10 cellular contexts compared by ENCODE assay signal in the genomic region with DNA sequence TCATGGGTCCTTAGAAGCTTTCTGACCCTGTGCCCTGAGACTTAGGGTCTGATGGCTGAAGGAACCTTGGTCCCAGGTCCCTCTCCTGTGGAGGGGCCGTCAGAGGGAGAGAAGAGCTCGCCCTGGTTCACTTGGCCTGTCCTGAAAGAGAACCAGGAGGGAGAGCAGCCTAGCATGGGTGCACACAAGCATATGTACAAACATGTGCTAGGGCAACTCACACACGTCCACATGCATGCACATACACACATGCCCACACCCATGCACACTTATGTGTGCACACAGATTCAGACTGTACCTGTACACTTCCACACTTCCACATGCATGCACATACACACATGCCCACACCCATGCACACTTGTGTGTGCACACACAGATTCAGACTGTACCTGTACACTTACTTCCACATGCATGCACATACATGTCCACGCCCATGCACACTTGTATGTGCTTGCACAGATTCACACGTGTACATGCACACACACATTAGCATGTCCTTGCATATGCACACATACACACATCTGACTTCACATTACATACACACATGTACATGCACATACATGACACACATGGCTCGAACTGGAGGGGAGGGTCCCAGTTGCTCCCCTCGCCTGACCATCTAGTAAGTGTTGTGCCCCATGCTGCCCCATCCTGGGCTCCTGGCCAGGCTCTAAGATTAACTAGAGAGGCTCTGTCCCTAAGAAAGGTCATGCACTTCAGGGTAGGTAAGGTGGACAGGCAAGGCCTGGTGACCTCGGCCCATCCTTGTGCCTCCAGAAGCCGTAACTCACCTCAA.
DNase-seq lines count a peak whose midpoint lies in the region; ATAC-seq and TF ChIP-seq lines count a peak whose summit lies in the region.
"Had no signal": no experiment of that assay in that cellular context is flagged by ENCODE, and none has a peak within 500 bp of the region (broad histone marks: within the 10 kb centered on the region; RNA-seq: fewer than 3 reads in every experiment).

No MANE protein-coding gene starts in this region.

- H3K23ac ChIP-seq in trophoblast cell (ENCODE audit: low read length) (no peak overlapping the region), mesendoderm (ENCODE audit: low read length) (no peak overlapping the region)

- intact Hi-C loops in stomach (cut with DNase I; ENCODE audit: low total_unique reads): no loop called here

- H3K27ac ChIP-seq in MM.1S (ENCODE audit: low read length) (peak overlapping the region; percentile 69; the same call in 1 of the 2 replicates), liver (ENCODE audit: low read depth in 1 of 2, low read length in 2 of 2) (peak overlapping the region; percentile 80 to 84), stomach (peak overlapping the region in 4 of 5 donors; percentile 74 to 88 (median 82)), trophoblast cell (ENCODE audit: low read depth, low read length) (no peak overlapping the region), mesendoderm (ENCODE audit: low read depth, low read length) (no peak overlapping the region)

- H3K36me3 ChIP-seq in MM.1S (replicated peaks; ENCODE audit: insufficient read depth, low read length) (no peaks in the 10 kb centered on the region), liver (ENCODE audit: control insufficient read depth in 4 of 4, insufficient read depth in 3 of 4, low read depth in 1 of 4, low read length in 3 of 4) (no peaks in the 10 kb centered on the region), stomach (no peaks in the 10 kb centered on the region), H7 (replicated peaks; ENCODE audit: control insufficient read depth, insufficient read depth, low read length) (no peaks in the 10 kb centered on the region), trophoblast cell (ENCODE audit: control insufficient read depth in 1 of 2, insufficient read depth in 2 of 2, low read length in 2 of 2) (no peaks in the 10 kb centered on the region), mesendoderm (ENCODE audit: control insufficient read depth, insufficient read depth, low read length) (no peaks in the 10 kb centered on the region)

- H2BK5ac ChIP-seq in trophoblast cell (ENCODE audit: low read depth, low read length, poor library complexity): no peak overlapping the region
- H2BK5ac ChIP-seq in mesendoderm (ENCODE audit: low read length): no peak overlapping the region

- TF ChIP-seq POLR2A in stomach (IDR thresholded peaks at IDR 0.05): no peak

- H2BK12ac ChIP-seq in trophoblast cell (ENCODE audit: low read length): no peak overlapping the region

- H3K27me3 ChIP-seq in MM.1S (replicated peaks; ENCODE audit: insufficient read depth, low read length) (peaks cover 6% of the 10 kb centered on the region; the same call in 1 of the 2 replicates), liver (ENCODE audit: control insufficient read depth in 4 of 4, insufficient read depth in 4 of 4, low read length in 3 of 4) (no peaks in the 10 kb centered on the region), stomach (no peaks in the 10 kb centered on the region), H7 (ENCODE audit: control insufficient read depth, insufficient read depth, low read length) (no peaks in the 10 kb centered on the region), trophoblast cell (ENCODE audit: insufficient read depth, low read length) (no peaks in the 10 kb centered on the region), mesendoderm (ENCODE audit: insufficient read depth, low read length, poor library complexity) (no peaks in the 10 kb centered on the region)

- H2AK5ac ChIP-seq in trophoblast cell (ENCODE audit: low read length) (no peak overlapping the region), mesendoderm (ENCODE audit: low read length) (no peak overlapping the region)

- no peak for DNase-seq in MM.1S
- DNase-seq in activated naive CD4-positive, alpha-beta T cell treated with anti-CD3 and anti-CD28 coated beads, Interleukin-2, amount 50 U/mL, for 72 hours (ENCODE audit: low spot score in 2 of 2): peak; percentile 3 to 40
- DNase-seq in stomach: peak; percentile 20
- DNase-seq in NCI-H2227 (lab: John Stamatoyannopoulos, UW; ENCODE audit: unreplicated experiment): no peak
- DNase-seq in H7: no peak
- no peak for DNase-seq in trophoblast cell
- no peak for DNase-seq in mesendoderm
- DNase-seq: endodermal cell, SK-N-SH had no signal

- no peak for ATAC-seq in activated naive CD4-positive, alpha-beta T cell treated with anti-CD3 and anti-CD28 coated beads, Interleukin-2, amount 50 U/mL, for 72 hours

- no peak for TF ChIP-seq RAD21 in liver (IDR thresholded peaks at IDR 0.05)

- H2BK120ac ChIP-seq in trophoblast cell (ENCODE audit: insufficient read depth, low read length, poor library complexity) (no peak overlapping the region), mesendoderm (ENCODE audit: low read depth, low read length) (no peak overlapping the region)

- no peaks in the 10 kb centered on the region for H3K9me2 ChIP-seq in MM.1S (replicated peaks; ENCODE audit: insufficient read depth, low read length)
- H3K9me2 ChIP-seq: SK-N-SH had no signal

- 92% methylated on average over 9 of the region's 9 CpGs for WGBS in liver
- 91 to 93% (median 92%) methylated on average over 8 to 9 of the region's 9 CpGs for WGBS in stomach, 5 donors
- WGBS in trophoblast cell (ENCODE audit: extremely low coverage, insufficient coverage, insufficient read length): no CpG with 5 or more reads among the region's 9 CpGs
- WGBS in mesendoderm (ENCODE audit: extremely low coverage, insufficient coverage, low lambda C conversion rate): no CpG with 5 or more reads among the region's 9 CpGs

- H3K9ac ChIP-seq in MM.1S (ENCODE audit: low read length): no peak overlapping the region
- peak overlapping the region in 1 of 2 donors; percentile 33 for H3K9ac ChIP-seq in liver (ENCODE audit: low read depth in 1 of 2, low read length in 2 of 2)
- H3K9ac ChIP-seq in trophoblast cell (ENCODE audit: low read length): no peak overlapping the region
- no peak overlapping the region for H3K9ac ChIP-seq in mesendoderm (ENCODE audit: low read length)
- H3K9ac ChIP-seq: SK-N-SH had no signal

- no peaks in the 10 kb centered on the region for H3K36me3 Mint-ChIP-seq in activated naive CD4-positive, alpha-beta T cell treated with anti-CD3 and anti-CD28 coated beads, Interleukin-2, amount 50 U/mL, for 72 hours

- H3K4me1 ChIP-seq in MM.1S (ENCODE audit: low read length) (peaks cover 23% of the 10 kb centered on the region), liver (ENCODE audit: control insufficient read depth in 4 of 4, insufficient read depth in 4 of 4, low read length in 3 of 4) (peaks cover 0 to 3% (median under 1%) of the 10 kb centered on the region in 4 donors), stomach (peaks cover 14 to 66% (median 15%) of the 10 kb centered on the region in 4 donors), trophoblast cell (ENCODE audit: control insufficient read depth in 1 of 2, insufficient read depth in 2 of 2, low read length in 2 of 2) (no peaks in the 10 kb centered on the region), mesendoderm (ENCODE audit: control insufficient read depth, low read depth, low read length) (no peaks in the 10 kb centered on the region)

- H2AFZ ChIP-seq in MM.1S (ENCODE audit: low read length): no peak overlapping the region
- H2AFZ ChIP-seq in trophoblast cell (ENCODE audit: insufficient read depth, low read length, poor library complexity): no peak overlapping the region

- no peaks in the 10 kb centered on the region for H3K9me3 Mint-ChIP-seq in activated naive CD4-positive, alpha-beta T cell treated with anti-CD3 and anti-CD28 coated beads, Interleukin-2, amount 50 U/mL, for 72 hours

- H3K4me3 ChIP-seq in MM.1S (ENCODE audit: low read length) (no peak overlapping the region), liver (ENCODE audit: low read depth in 1 of 3, low read length in 3 of 3) (no peak overlapping the region), stomach (no peak overlapping the region), H7 (ENCODE audit: insufficient read depth, low read depth, low read length) (no peak overlapping the region), trophoblast cell (ENCODE audit: low read depth, low read length) (no peak overlapping the region), mesendoderm (ENCODE audit: low read length) (no peak overlapping the region)

- H3K9me3 ChIP-seq in MM.1S (replicated peaks; ENCODE audit: insufficient read depth, low read length): no peaks in the 10 kb centered on the region
- no peaks in the 10 kb centered on the region for H3K9me3 ChIP-seq in liver (ENCODE audit: control insufficient read depth in 4 of 4, low read length in 3 of 4)
- H3K9me3 ChIP-seq in stomach: no peaks in the 10 kb centered on the region
- peaks cover 59% of the 10 kb centered on the region for H3K9me3 ChIP-seq in trophoblast cell (ENCODE audit: insufficient read depth, low read depth, low read length)
- H3K9me3 ChIP-seq: SK-N-SH had no signal

- H3K79me1 ChIP-seq in trophoblast cell (ENCODE audit: low read length) (no peaks in the 10 kb centered on the region), mesendoderm (ENCODE audit: low read length) (no peaks in the 10 kb centered on the region)

- H4K5ac ChIP-seq in mesendoderm (ENCODE audit: low read length): no peak overlapping the region

- H3F3A ChIP-seq in MM.1S (ENCODE audit: insufficient read depth, low read length): peaks cover 12% of the 10 kb centered on the region

- H3K27ac Mint-ChIP-seq in activated naive CD4-positive, alpha-beta T cell treated with anti-CD3 and anti-CD28 coated beads, Interleukin-2, amount 50 U/mL, for 72 hours: no peak overlapping the region
- H3K27ac Mint-ChIP-seq: endodermal cell had no signal

- no peak overlapping the region for H3K56ac ChIP-seq in mesendoderm (ENCODE audit: low read length)

- H4K8ac ChIP-seq in trophoblast cell (ENCODE audit: low read depth, low read length): no peak overlapping the region
- no peak overlapping the region for H4K8ac ChIP-seq in mesendoderm (ENCODE audit: low read depth, low read length)

- H4K91ac ChIP-seq in trophoblast cell (ENCODE audit: low read depth, low read length): no peak overlapping the region

- H3K14ac ChIP-seq in trophoblast cell (ENCODE audit: low read length): no peak overlapping the region

- H3K79me2 ChIP-seq in MM.1S (ENCODE audit: low read length) (no peaks in the 10 kb centered on the region), trophoblast cell (ENCODE audit: control insufficient read depth, insufficient read depth, low read length, poor library complexity) (no peaks in the 10 kb centered on the region), mesendoderm (ENCODE audit: control insufficient read depth, insufficient read depth, low read length) (no peaks in the 10 kb centered on the region)

- no peak overlapping the region for H3K18ac ChIP-seq in trophoblast cell (ENCODE audit: low read length)
- no peak overlapping the region for H3K18ac ChIP-seq in mesendoderm (ENCODE audit: low read length)

- no peak for TF ChIP-seq EP300 in stomach (IDR thresholded peaks at IDR 0.05)

- no peak overlapping the region for H3K4ac ChIP-seq in trophoblast cell (ENCODE audit: low read depth, low read length)
- H3K4ac ChIP-seq in mesendoderm (ENCODE audit: low read depth, low read length): no peak overlapping the region

- H4K20me1 ChIP-seq in MM.1S (ENCODE audit: insufficient read depth, low read length): no peaks in the 10 kb centered on the region

- H2BK15ac ChIP-seq in mesendoderm (replicated peaks; ENCODE audit: low read depth): no peak overlapping the region

- H3K4me2 ChIP-seq in MM.1S (ENCODE audit: low read depth, low read length) (no peak overlapping the region), trophoblast cell (ENCODE audit: low read length) (no peak overlapping the region), mesendoderm (ENCODE audit: low read length) (no peak overlapping the region)

- H4K12ac ChIP-seq in trophoblast cell (ENCODE audit: low read depth, low read length): no peak overlapping the region

- TF ChIP-seq CTCF in MM.1S (IDR thresholded peaks at IDR 0.05; ENCODE audit: low read length) (no peak), liver (IDR thresholded peaks at IDR 0.05; ENCODE audit: low read depth, low read length, missing input control) (no peak), stomach (IDR thresholded peaks at IDR 0.05) (no peak)

Comparison
In these comparisons a context has a peak if more than half of its experiments do, and no peak if none do; other contexts are left out.
1. DNase-seq: peak in activated naive CD4-positive, alpha-beta T cell treated with anti-CD3 and anti-CD28 coated beads, Interleukin-2, amount 50 U/mL, for 72 hours (2 of 2) and stomach (single experiment); none in MM.1S (single experiment), NCI-H2227 (single experiment), H7 (single experiment), trophoblast cell (0 of 2) and mesendoderm (single experiment).
2. H3K27ac ChIP-seq: peak in MM.1S (single experiment), liver (2 of 2) and stomach (4 of 5); none in trophoblast cell (single experiment) and mesendoderm (single experiment).